Comparison of ENCODE assay signal across 17 cellular contexts in the genomic region with DNA sequence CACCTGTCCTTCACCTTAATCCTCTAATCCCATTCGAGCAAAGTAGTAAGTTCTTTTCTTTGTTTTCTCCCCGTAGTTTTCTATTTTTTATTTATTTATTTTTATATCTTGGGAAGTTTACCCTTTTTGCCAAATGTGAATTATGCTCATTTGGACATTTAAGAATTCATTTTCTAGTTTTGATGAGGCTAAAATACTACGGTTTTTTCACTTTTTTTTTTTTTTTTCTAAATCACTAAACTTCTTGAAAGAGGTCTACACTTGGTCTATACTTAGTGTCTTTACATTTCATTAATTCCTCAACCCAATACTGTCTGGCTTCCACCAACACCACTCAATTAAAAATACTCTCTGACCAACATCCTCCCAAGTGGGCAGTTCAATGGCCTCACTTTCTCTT.
A peak's percentile ranks its signal among the peaks of the same experiment; 100 is the strongest.
DNase-seq lines count a peak whose midpoint lies in the region; ATAC-seq, FAIRE-seq and TF ChIP-seq lines count a peak whose summit lies in the region.
"Had no signal": no experiment of that assay in that cellular context is flagged by ENCODE, and none has a peak within 500 bp of the region (broad histone marks: within the 10 kb centered on the region; RNA-seq: fewer than 3 reads in every experiment).

No MANE protein-coding gene starts in this region.

- H4K5ac ChIP-seq in mesendoderm (ENCODE audit: low read length) = no peak overlapping the region

- no TSS peak for BruUV-seq in K562 (replicated peaks; lab: Mats Ljungman, UMichigan)

- H3K36me3 ChIP-seq in BLaER1 treated with 17β-estradiol and CSF1 and Interleukin-3, amounts not matched to agents 10 nM and 100 nM = no peaks in the 10 kb centered on the region
- H3K36me3 ChIP-seq in K562 (ENCODE audit: control insufficient read depth, insufficient read depth, low read length) (no peaks in the 10 kb centered on the region), mesendoderm (ENCODE audit: control insufficient read depth, insufficient read depth, low read length) (no peaks in the 10 kb centered on the region), neural progenitor cell (no peaks in the 10 kb centered on the region)

- no peak for TF ChIP-seq POLR2A in K562 (conservative IDR thresholded peaks at IDR 0.05)

- H2AFZ ChIP-seq in K562 (ENCODE audit: low read depth, low read length) (peak overlapping the region; percentile 84), neural progenitor cell (replicated peaks) (no peak overlapping the region)

- POLR2A ChIA-PET in K562 (lab: Yijun Ruan, JAX) = interaction anchor here (0.6 to 3.2 kb wide), 5 partner anchors 9 to 968 kb away, joined by 3 to 18 read pairs (median 5); partner anchors contain the start of gene CITED2

- H2BK5ac ChIP-seq in mesendoderm (ENCODE audit: low read length) = no peak overlapping the region

- H3K27me3 ChIP-seq in BLaER1 treated with 17β-estradiol and CSF1 and Interleukin-3, amounts not matched to agents 10 nM and 100 nM = no peaks in the 10 kb centered on the region
- H3K27me3 ChIP-seq in K562 (ENCODE audit: control insufficient read depth in 2 of 2, insufficient read depth in 2 of 2, low read length in 2 of 2) (no peaks in the 10 kb centered on the region), mesendoderm (ENCODE audit: insufficient read depth, low read length, poor library complexity) (no peaks in the 10 kb centered on the region), neural progenitor cell (no peaks in the 10 kb centered on the region)

- no peak overlapping the region for H4K8ac ChIP-seq in mesendoderm (ENCODE audit: low read depth, low read length)

- H3K4me2 ChIP-seq in BLaER1 treated with 17β-estradiol and CSF1 and Interleukin-3, amounts not matched to agents 10 nM and 100 nM = peak overlapping the region in 8 of 11 experiments; percentile 10 to 47 (median 32); a peak in 13 of 22 replicates
- H3K4me2 ChIP-seq in K562 (ENCODE audit: insufficient read depth, low read length) (peak overlapping the region; percentile 50; the same call in 1 of the 2 replicates), mesendoderm (ENCODE audit: low read length) (no peak overlapping the region), neural progenitor cell (no peak overlapping the region)
- H3K4me2 ChIP-seq: GM23338 had no signal

- TF ChIP-seq RAD21 in K562 (CRISPR knock-in tag; conservative IDR thresholded peaks at IDR 0.05 in 1 of 2, IDR thresholded peaks at IDR 0.05 in 1 of 2) = no peak

- DNase-seq in K562 (ENCODE audit: extremely low read depth in 1 of 4, low spot score in 3 of 4) = no peak
- no peak for DNase-seq in mesendoderm
- no peak for DNase-seq in neural progenitor cell (ENCODE audit: low spot score)
- DNase-seq in NCI-H774 (lab: John Stamatoyannopoulos, UW) = no peak
- DNase-seq in NCI-H2227 treated with DMSO at 0.1 percent for 48 hours (lab: John Stamatoyannopoulos, UW) = no peak
- DNase-seq in activated CD4-positive, alpha-beta T cell treated with anti-CD3 and anti-CD28 coated beads, Interleukin-2, amount 50 U/mL, for 48 hours = no peak
- DNase-seq: ACHN; Caco-2; CD8-positive, alpha-beta T cell; DND-41; GF-D8; H9 had no signal

- H3K4me3 ChIP-seq in BLaER1 treated with 17β-estradiol and CSF1 and Interleukin-3, amounts not matched to agents 10 nM and 100 nM = no peak overlapping the region
- H3K4me3 ChIP-seq in K562 (no peak overlapping the region), mesendoderm (ENCODE audit: low read length) (no peak overlapping the region), neural progenitor cell (no peak overlapping the region)
- H3K4me3 ChIP-seq: GM23338 had no signal

- FAIRE-seq in K562 (lab: Jason Lieb, UNC) = no peak
- FAIRE-seq: HepG2, HTR-8/SVneo had no signal

- H3K56ac ChIP-seq in mesendoderm (ENCODE audit: low read length) = peak overlapping the region; percentile 12

- 20% methylated on average over 3 of the region's 3 CpGs for WGBS in K562 (ENCODE audit: insufficient coverage, low coverage, missing lambda C conversion rate)
- whole genome bisulfite sequencing in mesendoderm (ENCODE audit: extremely low coverage, insufficient coverage, low lambda C conversion rate) = no CpG with 5 or more reads among the region's 3 CpGs

- no peak overlapping the region for H3K27ac ChIP-seq in BLaER1 treated with 17β-estradiol and CSF1 and Interleukin-3, amounts not matched to agents 10 nM and 100 nM
- peak overlapping the region; percentile 87 for H3K27ac ChIP-seq in K562 (ENCODE audit: extremely low read depth, low read depth, low read length)
- no peak overlapping the region for H3K27ac ChIP-seq in mesendoderm (ENCODE audit: low read depth, low read length)
- H3K27ac ChIP-seq in neural progenitor cell = no peak overlapping the region

- H3K27me3 Mint-ChIP-seq in neural progenitor cell (ENCODE audit: insufficient read depth, low read depth) = peaks cover 3% of the 10 kb centered on the region

- no peak overlapping the region for H3K9ac ChIP-seq in BLaER1 treated with 17β-estradiol and CSF1 and Interleukin-3, amounts not matched to agents 10 nM and 100 nM
- H3K9ac ChIP-seq in K562 (ENCODE audit: insufficient read depth in 1 of 2, low read depth in 2 of 2, low read length in 2 of 2) (peak overlapping the region in 1 of 2 experiments; percentile 64; a peak in 2 of 4 replicates), mesendoderm (ENCODE audit: low read length) (no peak overlapping the region), neural progenitor cell (no peak overlapping the region)

- H2BK120ac ChIP-seq in mesendoderm (ENCODE audit: low read depth, low read length) = no peak overlapping the region

- TF ChIP-seq CTCF in K562 (IDR thresholded peaks at IDR 0.05 in 2 of 3, conservative IDR thresholded peaks at IDR 0.05 in 1 of 3; ENCODE audit: insufficient read depth in 2 of 3, low read depth in 1 of 3, low read length in 3 of 3) (no peak), neural progenitor cell (IDR thresholded peaks at IDR 0.05) (no peak)

- no peak overlapping the region for H2BK15ac ChIP-seq in mesendoderm (replicated peaks; ENCODE audit: low read depth)

- TF ChIP-seq EP300 in K562 (IDR thresholded peaks at IDR 0.05; ENCODE audit: low read length) = no peak

- H3F3A ChIP-seq in neural progenitor cell (ENCODE audit: low read depth) = peaks cover 14% of the 10 kb centered on the region

- no peak overlapping the region for H3K18ac ChIP-seq in mesendoderm (ENCODE audit: low read length)

- no peaks in the 10 kb centered on the region for H3K9me1 ChIP-seq in K562 (ENCODE audit: control insufficient read depth, insufficient read depth, low read length)

- no peak overlapping the region for H2AK5ac ChIP-seq in mesendoderm (ENCODE audit: low read length)

- H3K79me2 ChIP-seq in K562 (ENCODE audit: control insufficient read depth, insufficient read depth, low read length) (no peaks in the 10 kb centered on the region), mesendoderm (ENCODE audit: control insufficient read depth, insufficient read depth, low read length) (no peaks in the 10 kb centered on the region), neural progenitor cell (ENCODE audit: low read depth) (no peaks in the 10 kb centered on the region)

- H3K79me1 ChIP-seq in mesendoderm (ENCODE audit: low read length) = no peaks in the 10 kb centered on the region

- H3K23ac ChIP-seq in mesendoderm (ENCODE audit: low read length) = no peak overlapping the region

- in situ Hi-C loops in K562 (cut with MboI) = no loop called here

- H3K4me1 ChIP-seq in BLaER1 treated with 17β-estradiol and CSF1 and Interleukin-3, amounts not matched to agents 10 nM and 100 nM = peaks cover 7 to 35% (median 14%) of the 10 kb centered on the region in 10 experiments; a peak in 17 of 20 replicates
- peaks cover 18 to 78% of the 10 kb centered on the region in 2 experiments for H3K4me1 ChIP-seq in K562 (replicated peaks in 1 of 2; ENCODE audit: control insufficient read depth in 2 of 2, insufficient read depth in 2 of 2, low read length in 2 of 2)
- H3K4me1 ChIP-seq in mesendoderm (ENCODE audit: control insufficient read depth, low read depth, low read length) = peaks cover 7% of the 10 kb centered on the region
- H3K4me1 ChIP-seq in neural progenitor cell = peaks cover 29% of the 10 kb centered on the region

- peaks cover 58% of the 10 kb centered on the region for H3K4me1 Mint-ChIP-seq in neural progenitor cell

- intact Hi-C loops in K562 (cut with micrococcal nuclease) = loop anchor here (5.0 kb wide), 2 partner anchors 51 to 201 kb away; no protein-coding TSS in a partner anchor

- no peaks in the 10 kb centered on the region for H4K20me1 ChIP-seq in BLaER1 treated with 17β-estradiol and CSF1 and Interleukin-3, amounts not matched to agents 10 nM and 100 nM
- no peaks in the 10 kb centered on the region for H4K20me1 ChIP-seq in K562 (replicated peaks; ENCODE audit: control insufficient read depth, insufficient read depth, low read length)
- H4K20me1 ChIP-seq in neural progenitor cell (ENCODE audit: low read depth) = no peaks in the 10 kb centered on the region

- H3K4me3 Mint-ChIP-seq in neural progenitor cell = no peak overlapping the region
- H3K4me3 Mint-ChIP-seq: CD14-positive monocyte; CD8-positive, alpha-beta T cell; GM23338; H9 had no signal

- H3K9me3 Mint-ChIP-seq in neural progenitor cell = peaks cover 3% of the 10 kb centered on the region
- H3K9me3 Mint-ChIP-seq: CD8-positive, alpha-beta T cell; GM23338; H9 had no signal

- H3K27ac Mint-ChIP-seq in neural progenitor cell = peak overlapping the region; percentile 92
- H3K27ac Mint-ChIP-seq: CD8-positive, alpha-beta T cell; GM23338 had no signal

- CTCF ChIA-PET in K562 (lab: Yijun Ruan, JAX; ENCODE audit: low intra/inter-chr PET ratio) = no interaction called here

- H3K36me3 Mint-ChIP-seq in neural progenitor cell = no peaks in the 10 kb centered on the region
- H3K36me3 Mint-ChIP-seq: CD14-positive monocyte; CD8-positive, alpha-beta T cell had no signal

- no peak for ATAC-seq in K562
- ATAC-seq: CD8-positive, alpha-beta T cell; GM23338; HepG2 had no signal

- H3K9me3 ChIP-seq in BLaER1 treated with 17β-estradiol and CSF1 and Interleukin-3, amounts not matched to agents 10 nM and 100 nM (replicated peaks in 1 of 11) = no peaks in the 10 kb centered on the region; a peak in 1 of 22 replicates
- no peaks in the 10 kb centered on the region for H3K9me3 ChIP-seq in K562 (replicated peaks; ENCODE audit: control insufficient read depth, insufficient read depth, low read depth, low read length)
- H3K9me3 ChIP-seq in neural progenitor cell (ENCODE audit: low read depth) = no peaks in the 10 kb centered on the region
- H3K9me3 ChIP-seq: Caco-2 had no signal

- no peak overlapping the region for H3K4ac ChIP-seq in mesendoderm (ENCODE audit: low read depth, low read length)

Comparison
In these comparisons a context has a peak if more than half of its experiments do, and no peak if none do; other contexts are left out.
1. H3K4me2 ChIP-seq: peak in BLaER1 treated with 17β-estradiol and CSF1 and Interleukin-3, amounts not matched to agents 10 nM and 100 nM (8 of 11) and K562 (single experiment); none in mesendoderm (single experiment) and neural progenitor cell (single experiment).